ENCODE assay signal across 8 cellular contexts in the genomic region with DNA sequence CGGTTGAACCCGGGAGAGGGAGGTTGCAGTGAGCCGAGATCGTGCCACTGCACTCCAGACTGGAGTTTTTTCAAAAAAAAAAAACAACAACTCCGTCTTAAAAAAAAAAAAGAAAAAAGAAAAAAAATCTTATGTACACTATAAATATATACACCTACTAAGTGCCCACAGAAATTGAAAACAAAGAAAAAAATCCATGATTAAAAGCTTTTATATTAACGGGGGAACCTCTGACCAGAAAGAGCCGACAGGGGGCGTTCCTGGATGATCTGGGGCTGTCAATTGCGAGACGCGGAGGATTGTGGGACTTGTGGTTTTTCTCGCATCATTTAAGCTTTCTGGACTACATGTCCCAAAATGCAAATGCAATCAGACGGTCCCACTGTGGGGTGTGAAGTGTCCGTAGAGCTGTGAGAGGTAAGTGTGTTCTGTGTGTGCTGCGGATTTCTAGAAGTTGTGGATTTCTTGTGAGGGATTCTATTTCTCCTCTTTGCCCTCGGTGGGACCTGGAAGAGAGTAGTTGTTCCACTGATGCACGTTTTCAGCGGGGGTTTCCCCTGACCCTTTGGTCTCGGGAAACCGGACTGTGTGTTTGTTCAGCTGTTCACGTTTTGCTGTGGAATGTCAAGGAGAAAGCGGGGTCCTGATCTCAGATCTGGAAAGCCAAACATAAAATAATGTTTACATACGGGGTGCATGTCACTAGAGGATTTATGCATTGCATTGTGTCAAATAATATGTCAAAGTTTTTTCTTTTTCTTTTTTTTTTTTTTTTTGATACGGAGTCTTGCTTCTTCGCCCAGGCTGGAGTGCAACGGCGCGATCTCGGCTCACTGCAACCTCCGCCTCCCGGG. TPM values are rescaled to one million over a fixed set of nuclear protein-coding genes. Genes with fewer than 3 reads are reported as not detected.
A peak's percentile ranks its signal among the peaks of the same experiment; 100 is the strongest.
DNase-seq lines count a peak whose midpoint lies in the region; ATAC-seq, FAIRE-seq and TF ChIP-seq lines count a peak whose summit lies in the region.

A gene with protein sequence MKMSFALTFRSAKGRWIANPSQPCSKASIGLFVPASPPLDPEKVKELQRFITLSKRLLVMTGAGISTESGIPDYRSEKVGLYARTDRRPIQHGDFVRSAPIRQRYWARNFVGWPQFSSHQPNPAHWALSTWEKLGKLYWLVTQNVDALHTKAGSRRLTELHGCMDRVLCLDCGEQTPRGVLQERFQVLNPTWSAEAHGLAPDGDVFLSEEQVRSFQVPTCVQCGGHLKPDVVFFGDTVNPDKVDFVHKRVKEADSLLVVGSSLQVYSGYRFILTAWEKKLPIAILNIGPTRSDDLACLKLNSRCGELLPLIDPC (plus strand): TSS at position 360 of the 854 bp plus-strand sequence. CDS start 1,241 bp downstream, outside the sequence.

- peak; percentile 97 for DNase-seq in ELR (ENCODE audit: low read depth)
- peak; percentile 82 for DNase-seq in H54 (ENCODE audit: insufficient read length, low spot score)
- DNase-seq in LoVo (ENCODE audit: low spot score) = peak; percentile 97
- DNase-seq in RWPE2 (ENCODE audit: low spot score) = peak; percentile 83
- peak; percentile 95 for DNase-seq in activated effector memory CD4-positive, alpha-beta T cell treated with anti-CD3 and anti-CD28 coated beads, Interleukin-2, amount 50 U/mL, for 16 hours
- peak; percentile 82 to 91 for DNase-seq in foreskin keratinocyte

- peak within 1 kb of the TSS; percentile 74 to 88 (median 84) for H3K9ac ChIP-seq in subcutaneous abdominal adipose tissue (ENCODE audit: low read length in 5 of 5)

- peak; percentile 96 for ATAC-seq in RWPE2 (ENCODE audit: low read depth)
- ATAC-seq in foreskin keratinocyte = peak; percentile 94

- no peak for TF ChIP-seq POLR2A in H54 (IDR thresholded peaks at IDR 0.05; ENCODE audit: low read depth, low read length)

- H3K36me3 ChIP-seq in RWPE2 (ENCODE audit: low read depth) (no peaks in the 10 kb centered on the region), neuron (ENCODE audit: insufficient read depth, low read length) (no peaks in the 10 kb centered on the region), subcutaneous abdominal adipose tissue (ENCODE audit: control insufficient read depth in 5 of 5, insufficient read depth in 5 of 5, low read length in 5 of 5) (peaks cover 0 to 2% (median 0%) of the 10 kb centered on the region in 5 donors)

- TF ChIP-seq CTCF in RWPE2 (IDR thresholded peaks at IDR 0.05; ENCODE audit: poor library complexity, severe bottlenecking) (peak; percentile 98), foreskin keratinocyte (conservative IDR thresholded peaks at IDR 0.05) (peak; percentile 97)

- H3K27me3 ChIP-seq in RWPE2 (ENCODE audit: insufficient read depth, poor library complexity, severe bottlenecking) (no peaks in the 10 kb centered on the region), foreskin keratinocyte (no peaks in the 10 kb centered on the region), neuron (ENCODE audit: insufficient read depth, low read length) (no peaks in the 10 kb centered on the region), subcutaneous abdominal adipose tissue (ENCODE audit: control insufficient read depth in 5 of 5, insufficient read depth in 4 of 5, low read length in 5 of 5) (no peaks in the 10 kb centered on the region)

- peak within 1 kb of the TSS; percentile 58 for H2AFZ ChIP-seq in neuron (ENCODE audit: low read depth, low read length)

- H3K27ac ChIP-seq in RWPE2 (ENCODE audit: poor library complexity, severe bottlenecking) (no peak within 1 kb of the TSS), foreskin keratinocyte (no peak within 1 kb of the TSS), subcutaneous abdominal adipose tissue (ENCODE audit: low read depth, low read length) (peak within 1 kb of the TSS; percentile 78)

- H3K4me1 ChIP-seq in RWPE2 (ENCODE audit: insufficient read depth, poor library complexity, severe bottlenecking) = no peaks in the 10 kb centered on the region
- no peaks in the 10 kb centered on the region for H3K4me1 ChIP-seq in foreskin keratinocyte
- no peaks in the 10 kb centered on the region for H3K4me1 ChIP-seq in neuron (ENCODE audit: insufficient read depth, low read length)
- peaks cover 0 to 9% (median 6%) of the 10 kb centered on the region in 5 donors for H3K4me1 ChIP-seq in subcutaneous abdominal adipose tissue (ENCODE audit: control insufficient read depth in 5 of 5, insufficient read depth in 5 of 5, low read length in 5 of 5)

- H3K9me3 ChIP-seq in RWPE2 (ENCODE audit: severe bottlenecking) = no peaks in the 10 kb centered on the region
- H3K9me3 ChIP-seq in neuron (ENCODE audit: low read length) = no peaks in the 10 kb centered on the region
- no peaks in the 10 kb centered on the region for H3K9me3 ChIP-seq in subcutaneous abdominal adipose tissue (ENCODE audit: control insufficient read depth in 5 of 5, low read length in 5 of 5)

- peak; percentile 82 for FAIRE-seq in H54 (lab: Jason Lieb, UNC)

- peak within 1 kb of the TSS; percentile 54 for H3K4me3 ChIP-seq in RWPE2 (ENCODE audit: severe bottlenecking)
- H3K4me3 ChIP-seq in neuron (ENCODE audit: low read length) = peak within 1 kb of the TSS; percentile 66
- peak within 1 kb of the TSS; percentile 78 to 100 (median 93) for H3K4me3 ChIP-seq in subcutaneous abdominal adipose tissue (ENCODE audit: low read depth in 1 of 5, low read length in 5 of 5)

RNA-seq across cellular contexts. Expression of the gene that starts here (rescaled TPM):
- 0.49 and 0.54 TPM in 2 replicates for total RNA-seq in foreskin keratinocyte
- polyA plus RNA-seq in foreskin keratinocyte = 0.54 and 0.73 TPM in 2 replicates

Comparison
In these comparisons a context has a peak if more than half of its experiments do, and no peak if none do; other contexts are left out.
1. Peak in DNase-seq and ATAC-seq in foreskin keratinocyte; RNA of the gene not detected or under 1 TPM.